Comparison of ENCODE assay signal across 23 cellular contexts in genomic region chr1:100942304-100943046, GRCh38. TPM values are rescaled to one million over a fixed set of nuclear protein-coding genes. Genes with fewer than 3 reads are reported as not detected.
DNase-seq lines count a peak whose midpoint lies in the region; ATAC-seq and TF ChIP-seq lines count a peak whose summit lies in the region.
"Had no signal": no experiment of that assay in that cellular context is flagged by ENCODE, and none has a peak within 500 bp of the region (broad histone marks: within the 10 kb centered on the region; RNA-seq: fewer than 3 reads in every experiment).

No MANE protein-coding gene starts in this region.

- H3K4me3 Mint-ChIP-seq in activated naive CD4-positive, alpha-beta T cell treated with anti-CD3 and anti-CD28 coated beads, Interleukin-2, amount 10 ng/mL, durations not matched to agents 7 days and 5 days = no peak overlapping the region
- H3K4me3 Mint-ChIP-seq in T-helper 17 cell = no peak overlapping the region
- H3K4me3 Mint-ChIP-seq: nephron progenitor cell had no signal

- H3K27me3 ChIP-seq in layer of hippocampus (ENCODE audit: control insufficient read depth, insufficient read depth, low read length) (no peaks in the 10 kb centered on the region), tibial nerve (no peaks in the 10 kb centered on the region)
- H3K27me3 ChIP-seq: foreskin keratinocyte, pancreas, right atrium auricular region had no signal

- H3K36me3 Mint-ChIP-seq in activated naive CD4-positive, alpha-beta T cell treated with anti-CD3 and anti-CD28 coated beads, Interleukin-2, amount 10 ng/mL, durations not matched to agents 7 days and 5 days = peaks cover 84% of the 10 kb centered on the region
- peaks cover 16% of the 10 kb centered on the region for H3K36me3 Mint-ChIP-seq in T-helper 17 cell (ENCODE audit: low read depth)

- H3K9me3 Mint-ChIP-seq in activated naive CD4-positive, alpha-beta T cell treated with anti-CD3 and anti-CD28 coated beads, Interleukin-2, amount 10 ng/mL, durations not matched to agents 7 days and 5 days = peaks cover 61% of the 10 kb centered on the region

- CTCF ChIA-PET in activated naive CD4-positive, alpha-beta T cell treated with anti-CD3 and anti-CD28 coated beads, Interleukin-2, amount 10 ng/mL, durations not matched to agents 7 days and 5 days (lab: Charles Lee) = interaction anchor here (0.9 to 1.7 kb wide), 4 partner anchors 15 to 346 kb away, joined by 3 to 4 read pairs (median 4); no protein-coding TSS in a partner anchor

- peaks cover 42% of the 10 kb centered on the region for H3K4me1 Mint-ChIP-seq in activated naive CD4-positive, alpha-beta T cell treated with anti-CD3 and anti-CD28 coated beads, Interleukin-2, amount 10 ng/mL, durations not matched to agents 7 days and 5 days
- H3K4me1 Mint-ChIP-seq in T-helper 17 cell = peaks cover 12% of the 10 kb centered on the region
- H3K4me1 Mint-ChIP-seq: nephron progenitor cell had no signal

- no peak for TF ChIP-seq EP300 in tibial nerve (IDR thresholded peaks at IDR 0.05)

- peak overlapping the region; percentile 86 for H3K27ac Mint-ChIP-seq in activated naive CD4-positive, alpha-beta T cell treated with anti-CD3 and anti-CD28 coated beads, Interleukin-2, amount 10 ng/mL, durations not matched to agents 7 days and 5 days
- H3K27ac Mint-ChIP-seq in T-helper 17 cell = peak overlapping the region; percentile 2

- H3K9me3 ChIP-seq in T-helper 17 cell (ENCODE audit: control insufficient read depth, low read length, poor library complexity, severe bottlenecking) (peaks cover 5% of the 10 kb centered on the region), tibial nerve (no peaks in the 10 kb centered on the region)
- H3K9me3 ChIP-seq: pancreas, right atrium auricular region had no signal

- H3K36me3 ChIP-seq in tibial nerve = peaks cover 0 to 59% (median 0%) of the 10 kb centered on the region in 3 donors
- H3K36me3 ChIP-seq: pancreas had no signal

- H3K4me1 ChIP-seq in tibial nerve = no peaks in the 10 kb centered on the region
- H3K4me1 ChIP-seq: foreskin keratinocyte, left ventricle myocardium inferior, right atrium auricular region had no signal

- no peak overlapping the region for H3K4me3 ChIP-seq in tibial nerve
- H3K4me3 ChIP-seq: coronary artery, left ventricle myocardium inferior, pancreas, right atrium auricular region had no signal

- DNase-seq in activated naive CD4-positive, alpha-beta T cell treated with anti-CD3 and anti-CD28 coated beads, Interleukin-2, amount 10 ng/mL, durations not matched to agents 7 days and 5 days = no peak
- no peak for DNase-seq in activated naive CD4-positive, alpha-beta T cell (lab: John Stamatoyannopoulos, UW)
- DNase-seq in T-helper 17 cell = no peak
- no peak for DNase-seq in tibial nerve (ENCODE audit: low spot score in 2 of 2)
- DNase-seq in occipital lobe (lab: John Stamatoyannopoulos, UW) = no peak
- no peak for DNase-seq in AML-193 (lab: John Stamatoyannopoulos, UW)
- DNase-seq: foreskin keratinocyte; left ventricle myocardium inferior; NCI-H1048; NCI-H1694 treated with DMSO at 0.1 percent for 48 hours; NCI-H2171 treated with DMSO at 0.1 percent for 48 hours; NCI-H526; nephron progenitor cell; pancreas; SIG-M5; stimulated activated CD4-positive, alpha-beta T cell treated with anti-CD3 and anti-CD28 coated beads, Interleukin-4, amount 100 ng/mL, for 1 hour; stimulated activated naive CD4-positive, alpha-beta T cell treated with Interleukin-2 at 50 U/mL for 16 hours had no signal

- H3K27ac ChIP-seq in layer of hippocampus (ENCODE audit: low read depth, low read length) (peak overlapping the region; percentile 42), tibial nerve (no peak overlapping the region)
- H3K27ac ChIP-seq: coronary artery, foreskin keratinocyte, left ventricle myocardium inferior, pancreas, right atrium auricular region, VCaP had no signal

- H3K27me3 Mint-ChIP-seq in activated naive CD4-positive, alpha-beta T cell treated with anti-CD3 and anti-CD28 coated beads, Interleukin-2, amount 10 ng/mL, durations not matched to agents 7 days and 5 days = no peaks in the 10 kb centered on the region
- H3K27me3 Mint-ChIP-seq in T-helper 17 cell = no peaks in the 10 kb centered on the region

- ATAC-seq in T-helper 17 cell = no peak
- ATAC-seq: esophagus mucosa, foreskin keratinocyte, Panc1, pancreas had no signal

- 66 to 73% methylated on average over 2 of the region's 2 CpGs for WGBS in tibial nerve, 2 donors

- no peak for TF ChIP-seq CTCF in tibial nerve (IDR thresholded peaks at IDR 0.05)

- TF ChIP-seq POLR2A in tibial nerve (IDR thresholded peaks at IDR 0.05) = no peak

RNA-seq across cellular contexts. Expression of gene SLC30A7, which starts 46.6 kb away (rescaled TPM):
- total RNA-seq in T-helper 17 cell = 10 to 100 TPM; 26.3 to 34.5 TPM
- total RNA-seq in tibial nerve = 10 to 100 TPM; 14.4 to 28.8 (median 17.7) TPM
- 42.1 TPM for total RNA-seq in occipital lobe

RNA-seq across cellular contexts. Expression of gene EXTL2, which starts 47.8 kb away (rescaled TPM):
- total RNA-seq in T-helper 17 cell = 1 to 10 TPM in 1 of 2 donors, under 1 TPM in 1; 0.85 to 1.4 TPM
- 10 to 100 TPM; 11.1 to 17.5 (median 13.5) TPM for total RNA-seq in tibial nerve
- 34.5 TPM for total RNA-seq in occipital lobe

Comparison
In these comparisons a context has a peak if more than half of its experiments do, and no peak if none do; other contexts are left out.
1. RNA of gene EXTL2, which starts 47.8 kb away (total RNA-seq): 34.5 TPM in occipital lobe (single experiment) and 11.1 to 17.5 TPM in tibial nerve; 0.85 to 1.4 TPM in T-helper 17 cell; every median in the first group is over 4 times any median in the second.